ENCODE assay signal across 8 cellular contexts in genomic region chr7:129502708-129503685, GRCh38. TPM values are rescaled to one million over a fixed set of nuclear protein-coding genes. Genes with fewer than 3 reads are reported as not detected.
A peak's percentile ranks its signal among the peaks of the same experiment; 100 is the strongest.
DNase-seq lines count a peak whose midpoint lies in the region; ATAC-seq and TF ChIP-seq lines count a peak whose summit lies in the region.

No MANE protein-coding gene starts in this region.

- intact Hi-C loops in HCT116 (cut with micrococcal nuclease), result no loop called here
- intact Hi-C loops in vagina (cut with DNase I), result no loop called here

- no TSS peak for BruUV-seq in HCT116 (replicated peaks; lab: Mats Ljungman, UMichigan)

- peak; percentile 22 for DNase-seq in DMS53 treated with DMSO at 0.1 percent for 48 hours (lab: John Stamatoyannopoulos, UW; ENCODE audit: unreplicated experiment)
- no peak for DNase-seq in HCT116 (ENCODE audit: low read depth, low spot score)
- no peak for DNase-seq in SJCRH30
- DNase-seq in cerebellum (ENCODE audit: low spot score), result peak; percentile 15
- DNase-seq in mesenteric fat pad (ENCODE audit: low spot score), result peak; percentile 83
- DNase-seq in vagina (ENCODE audit: extremely low spot score in 2 of 2), result no peak
- no peak for DNase-seq in activated CD4-positive, CD25-positive, alpha-beta regulatory T cell (lab: John Stamatoyannopoulos, UW)

- H4K20me1 ChIP-seq in HCT116 (ENCODE audit: insufficient read depth), result no peaks in the 10 kb centered on the region

- H3K27ac ChIP-seq in HCT116 (ENCODE audit: low read depth, low read length) (peak overlapping the region; percentile 44; the same call in 1 of the 2 replicates), SJCRH30 (no peak overlapping the region), vagina (no peak overlapping the region)

- H3K27me3 ChIP-seq in HCT116 (ENCODE audit: insufficient read depth, low read length) (no peaks in the 10 kb centered on the region), SJCRH30 (no peaks in the 10 kb centered on the region), vagina (no peaks in the 10 kb centered on the region)

- H3K9me2 ChIP-seq in HCT116 (ENCODE audit: insufficient read depth), result no peaks in the 10 kb centered on the region

- POLR2A ChIA-PET in HCT116 (lab: Charles Lee), result no interaction called here

- TF ChIP-seq POLR2A in HCT116 (IDR thresholded peaks at IDR 0.05; ENCODE audit: borderline replicate concordance, extremely low read depth, insufficient read depth, insufficient read length), result no peak
- TF ChIP-seq POLR2A in vagina (IDR thresholded peaks at IDR 0.05), result no peak

- TF ChIP-seq RAD21 in HCT116 (IDR thresholded peaks at IDR 0.05; ENCODE audit: low read depth), result no peak

- H3K4me1 ChIP-seq in HCT116 (ENCODE audit: control insufficient read depth in 1 of 2, insufficient read depth in 2 of 2, low read length in 2 of 2) (peaks cover 2 to 19% of the 10 kb centered on the region in 2 experiments; a peak in 2 of 4 replicates), SJCRH30 (no peaks in the 10 kb centered on the region), vagina (peaks cover 11% of the 10 kb centered on the region)

- H3K9ac ChIP-seq in HCT116 (ENCODE audit: low read length), result peak overlapping the region; percentile 72

- TF ChIP-seq CTCF in HCT116 (IDR thresholded peaks at IDR 0.05 in 2 of 3, conservative IDR thresholded peaks at IDR 0.05 in 1 of 3; ENCODE audit: borderline replicate concordance in 1 of 3, insufficient read depth in 1 of 3, low read depth in 2 of 3, low read length in 2 of 3), result no peak
- TF ChIP-seq CTCF in vagina (IDR thresholded peaks at IDR 0.05), result no peak

- no peak for ATAC-seq in HCT116
- ATAC-seq in GM18868 (IDR thresholded peaks at IDR 0.05; ENCODE audit: unreplicated experiment), result no peak

- no peaks in the 10 kb centered on the region for H3K9me3 ChIP-seq in HCT116 (ENCODE audit: control insufficient read depth in 1 of 2, insufficient read depth in 1 of 2, low read depth in 1 of 2, low read length in 2 of 2)
- H3K9me3 ChIP-seq in SJCRH30 (replicated peaks), result no peaks in the 10 kb centered on the region
- H3K9me3 ChIP-seq in vagina, result no peaks in the 10 kb centered on the region

- H3K4me3 ChIP-seq in HCT116 (replicated peaks in 1 of 2; ENCODE audit: low read depth in 1 of 2, low read length in 2 of 2) (peak overlapping the region; percentile 61 to 66), SJCRH30 (peak overlapping the region; percentile 57), vagina (peak overlapping the region; percentile 49 to 65)

- H3K4me2 ChIP-seq in HCT116 (ENCODE audit: low read length), result peak overlapping the region; percentile 96

- no peaks in the 10 kb centered on the region for H3K36me3 ChIP-seq in HCT116 (ENCODE audit: control insufficient read depth in 1 of 2, insufficient read depth in 2 of 2, low read length in 2 of 2)
- no peaks in the 10 kb centered on the region for H3K36me3 ChIP-seq in SJCRH30
- no peaks in the 10 kb centered on the region for H3K36me3 ChIP-seq in vagina

- no peak overlapping the region for H2AFZ ChIP-seq in HCT116 (ENCODE audit: low read depth, low read length, poor library complexity, severe bottlenecking)

- no peaks in the 10 kb centered on the region for H3K79me2 ChIP-seq in HCT116 (ENCODE audit: insufficient read depth, low read length)

- RAD21 ChIA-PET in HCT116 (lab: Charles Lee; ENCODE audit: low non-redundant PET in 1 of 2, low total read pairs in 2 of 2, uncharacterized antibody in 2 of 2, unreplicated experiment in 2 of 2), result no interaction called here

- CTCF ChIA-PET in HCT116 (lab: Charles Lee), result no interaction called here

TF ChIP-seq in HCT116, 20 proteins besides CTCF, POLR2A, EP300 and RAD21:
- TF ChIP-seq POLR2AphosphoS5 (IDR thresholded peaks at IDR 0.05; ENCODE audit: low read depth, low read length), result no peak
- peak; percentile 65 for TF ChIP-seq ZFX (IDR thresholded peaks at IDR 0.05)
- TF ChIP-seq FOSL1 (IDR thresholded peaks at IDR 0.05; ENCODE audit: low read depth), result no peak
- no peak for TF ChIP-seq EGR1 (IDR thresholded peaks at IDR 0.05; ENCODE audit: low read depth)

RNA-seq across cellular contexts. Expression of gene SMKR1, which starts 0.7 kb away (rescaled TPM):
- total RNA-seq in HCT116 (2021; ENCODE audit: unreplicated experiment) (8.9 TPM), cerebellum (2.2 TPM), mesenteric fat pad (not detected), vagina (not detected)
- polyA plus RNA-seq in HCT116 (2012), result 5.8 and 5.9 TPM in 2 replicates
- not detected in 2 replicates for total RNA-seq in SJCRH30 (2014; rRNA removed; shearing (Covaris generic))

Comparison
In these comparisons a context has a peak if more than half of its experiments do, and no peak if none do; other contexts are left out.
1. DNase-seq: peak in DMS53 treated with DMSO at 0.1 percent for 48 hours (single experiment), cerebellum (single experiment) and mesenteric fat pad (single experiment); none in HCT116 (single experiment), SJCRH30 (0 of 2), vagina (0 of 2) and activated CD4-positive, CD25-positive, alpha-beta regulatory T cell (0 of 4).
2. Peak in every context shown above with its lines, with median percentiles within 50 percentile points of each other: H3K4me3 ChIP-seq.